Comparison of ENCODE assay signal across 9 cellular contexts in genomic region chr2:96763511-96764252, GRCh38. TPM values are rescaled to one million over a fixed set of nuclear protein-coding genes. Genes with fewer than 3 reads are reported as not detected.
DNase-seq lines count a peak whose midpoint lies in the region; ATAC-seq and TF ChIP-seq lines count a peak whose summit lies in the region.
"Had no signal": no experiment of that assay in that cellular context is flagged by ENCODE, and none has a peak within 500 bp of the region (broad histone marks: within the 10 kb centered on the region; RNA-seq: fewer than 3 reads in every experiment).

No MANE protein-coding gene starts in this region.

- no peak overlapping the region for H2AFZ ChIP-seq in neuron (ENCODE audit: low read depth, low read length)

- H3K4me1 Mint-ChIP-seq in CD14-positive monocyte = peaks cover 71% of the 10 kb centered on the region
- H3K4me1 Mint-ChIP-seq in T-cell = peaks cover 64 to 79% (median 69%) of the 10 kb centered on the region in 3 donors

- peak overlapping the region; percentile 65 to 80 (median 74) for H3K27ac Mint-ChIP-seq in CD14-positive monocyte
- peak overlapping the region; percentile 55 to 72 for H3K27ac Mint-ChIP-seq in T-cell

- H3K9me3 ChIP-seq in neuron (ENCODE audit: low read length) = no peaks in the 10 kb centered on the region
- H3K9me3 ChIP-seq: SJSA1 had no signal

- H3K36me3 Mint-ChIP-seq in CD14-positive monocyte = peaks cover 4 to 12% of the 10 kb centered on the region in 2 donors
- H3K36me3 Mint-ChIP-seq in T-cell = peaks cover 11% of the 10 kb centered on the region

- CTCF ChIA-PET in T-cell (lab: Charles Lee) = interaction anchor here (0.6 to 3.8 kb wide), 13 partner anchors 10 to 348 kb away, joined by 3 to 30 read pairs (median 3); partner anchors contain the start of genes CNNM3 (in 1 of the 2) and LMAN2L (in 1 of the 2)

- peaks cover 0 to 3% (median 0%) of the 10 kb centered on the region in 7 donors for H3K9me3 Mint-ChIP-seq in CD14-positive monocyte
- no peaks in the 10 kb centered on the region for H3K9me3 Mint-ChIP-seq in T-cell

- DNase-seq in CD14-positive monocyte (ENCODE audit: low spot score) = no peak
- peak; percentile 66 for DNase-seq in GM20000 (ENCODE audit: low spot score)
- peak in 2 of 34 experiments; percentile 15 to 19 for DNase-seq in T-cell
- DNase-seq in epithelial cell of proximal tubule (ENCODE audit: low read depth) = no peak
- DNase-seq in SKM-1 (lab: John Stamatoyannopoulos, UW; ENCODE audit: unreplicated experiment) = no peak
- DNase-seq in SKM-1 treated with dmso at 0.1 percent for 144 hours (lab: John Stamatoyannopoulos, UW; ENCODE audit: unreplicated experiment) = no peak

- ATAC-seq in T-cell (replicated peaks in 1 of 4) (no peak), HG02973 (IDR thresholded peaks at IDR 0.05; ENCODE audit: unreplicated experiment) (no peak)

- no peaks in the 10 kb centered on the region for H3K36me3 ChIP-seq in neuron (ENCODE audit: insufficient read depth, low read length)

- H3K27me3 Mint-ChIP-seq in CD14-positive monocyte (ENCODE audit: low read depth in 3 of 3) (peaks cover 4 to 11% (median 5%) of the 10 kb centered on the region in 3 donors), T-cell (no peaks in the 10 kb centered on the region)

- H3K4me1 ChIP-seq in neuron (ENCODE audit: insufficient read depth, low read length) = peaks cover 26% of the 10 kb centered on the region

- no peaks in the 10 kb centered on the region for H3K27me3 ChIP-seq in neuron (ENCODE audit: insufficient read depth, low read length)
- H3K27me3 ChIP-seq: SJSA1 had no signal

- intact Hi-C loops in CD14-positive monocyte (cut with micrococcal nuclease) = loop anchor here (5.0 to 10.0 kb wide), 5 partner anchors 51 to 159 kb away; partner anchors contain the start of genes CNNM3 (in 2 of the 2) and KANSL3 (in 2 of the 2)

- H3K4me3 Mint-ChIP-seq in CD14-positive monocyte = peak overlapping the region; percentile 92 to 96
- H3K4me3 Mint-ChIP-seq in T-cell = peak overlapping the region; percentile 71 to 83 (median 78)

- POLR2A ChIA-PET in T-cell (lab: Charles Lee) = interaction anchor here in 1 of 2 donors (0.7 kb wide), 1 partner anchor 130 kb away, joined by 3 read pairs; no protein-coding TSS in a partner anchor

- H3K4me3 ChIP-seq in epithelial cell of proximal tubule (ENCODE audit: low read depth, low read length) (peak overlapping the region; percentile 69), neuron (ENCODE audit: low read length) (peak overlapping the region; percentile 31)
- H3K4me3 ChIP-seq: SJSA1 had no signal

- TF ChIP-seq CTCF in CD14-positive monocyte (IDR thresholded peaks at IDR 0.05) (peak; percentile 61), GM20000 (IDR thresholded peaks at IDR 0.05; ENCODE audit: extremely low read depth, missing control alignments) (peak; percentile 29), epithelial cell of proximal tubule (conservative IDR thresholded peaks at IDR 0.05; ENCODE audit: low read depth, low read length) (peak; percentile 67)

RNA-seq across cellular contexts. Expression of gene CNNM4, which starts 3.0 kb away (rescaled TPM):
- 1 to 10 TPM; 2.3 to 2.6 TPM for polyA plus RNA-seq in CD14-positive monocyte
- 1 to 10 TPM; 5.3 to 9.4 (median 6.4) TPM for total RNA-seq in T-cell
- total RNA-seq in epithelial cell of proximal tubule = 5.7 and 9.0 TPM in 2 replicates

RNA-seq across cellular contexts. Expression of gene LMAN2L, which starts 23.8 kb away (rescaled TPM):
- 10 to 100 TPM; 16.6 to 22.4 TPM for polyA plus RNA-seq in CD14-positive monocyte
- total RNA-seq in T-cell (1 to 10 TPM; 4.7 to 8.9 (median 7.8) TPM), epithelial cell of proximal tubule (13.0 and 22.3 TPM in 2 replicates)

RNA-seq across cellular contexts. Expression of gene CNNM3, which starts 52.4 kb away (rescaled TPM):
- 1 to 10 TPM; 1.2 to 4.9 TPM for polyA plus RNA-seq in CD14-positive monocyte
- 10 to 100 TPM; 44.2 to 55.3 (median 48.0) TPM for total RNA-seq in T-cell
- 8.2 and 10.6 TPM in 2 replicates for total RNA-seq in epithelial cell of proximal tubule
